ENCODE assay signal across 9 cellular contexts in the genomic region with DNA sequence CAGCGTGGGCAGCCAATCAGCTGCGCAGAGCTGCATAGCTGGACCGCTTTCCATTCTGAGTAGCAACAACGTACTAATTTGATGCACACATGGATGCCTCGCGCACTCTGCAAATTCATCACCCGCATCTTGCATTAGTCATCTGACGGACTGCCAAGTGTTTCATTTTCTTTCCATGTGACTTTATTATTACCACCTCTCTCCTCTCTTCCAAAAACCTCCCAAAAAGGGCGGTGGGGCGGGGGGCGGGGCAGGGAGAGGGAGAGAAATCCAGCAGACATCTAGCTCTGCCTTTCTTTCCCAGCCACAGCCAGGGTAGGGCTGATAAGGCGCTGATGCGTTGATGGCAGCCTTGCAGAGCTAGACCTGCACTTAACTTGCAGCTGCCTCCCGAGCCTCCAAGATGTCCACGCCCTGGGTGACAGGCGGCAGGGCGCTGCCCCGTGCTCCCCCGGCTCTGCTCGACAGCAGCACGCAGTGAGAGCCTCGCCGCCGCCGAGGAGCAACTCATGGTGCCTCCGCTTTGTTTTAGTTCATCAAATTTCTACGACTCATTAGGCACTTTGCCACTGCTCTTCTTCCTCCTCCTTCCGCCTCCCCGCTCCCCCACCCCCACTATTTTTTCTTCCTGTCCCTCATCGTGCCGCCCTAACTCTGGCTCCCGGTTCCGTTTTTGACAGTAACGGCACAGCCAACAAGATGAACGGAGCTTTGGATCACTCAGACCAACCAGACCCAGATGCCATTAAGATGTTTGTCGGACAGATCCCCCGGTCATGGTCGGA.
A peak's percentile ranks its signal among the peaks of the same experiment; 100 is the strongest.
DNase-seq lines count a peak whose midpoint lies in the region; ATAC-seq and TF ChIP-seq lines count a peak whose summit lies in the region.
"Had no signal": no experiment of that assay in that cellular context is flagged by ENCODE, and none has a peak within 500 bp of the region (broad histone marks: within the 10 kb centered on the region; RNA-seq: fewer than 3 reads in every experiment).

No MANE protein-coding gene starts in this region.

- peaks cover 0 to 82% (median 47%) of the 10 kb centered on the region in 9 donors for H3K4me1 ChIP-seq in heart right ventricle

- no peak overlapping the region for H3K4me3 Mint-ChIP-seq in activated naive CD8-positive, alpha-beta T cell treated with anti-CD3 and anti-CD28 coated beads, Interleukin-2, amount 10 ng/mL, durations not matched to agents 7 days and 5 days
- peak overlapping the region; percentile 75 for H3K4me3 Mint-ChIP-seq in progenitor cell of endocrine pancreas (ENCODE audit: low read depth)
- H3K4me3 Mint-ChIP-seq: dendritic cell treated with granulocyte-macrophage colony-stimulating factor and Interleukin-4, amounts not matched to agents 40 ng/mL and 50 ng/mL, for 4 days had no signal

- TF ChIP-seq CTCF in heart right ventricle (IDR thresholded peaks at IDR 0.05): no peak
- no peak for TF ChIP-seq CTCF in progenitor cell of endocrine pancreas (IDR thresholded peaks at IDR 0.05; ENCODE audit: unreplicated experiment)

- in situ Hi-C loops in SK-MEL-5 (cut with HindIII; ENCODE audit: low pct_unique_long_range_greater_than_20kb, low sequenced_read_pairs): no loop called here

- WGBS in heart right ventricle, 2 donors: 0% methylated on average over 38 of the region's 38 CpGs

- H3K27ac Mint-ChIP-seq in activated naive CD8-positive, alpha-beta T cell treated with anti-CD3 and anti-CD28 coated beads, Interleukin-2, amount 10 ng/mL, durations not matched to agents 7 days and 5 days: peak overlapping the region; percentile 99
- no peak overlapping the region for H3K27ac Mint-ChIP-seq in progenitor cell of endocrine pancreas
- H3K27ac Mint-ChIP-seq: dendritic cell treated with granulocyte-macrophage colony-stimulating factor and Interleukin-4, amounts not matched to agents 40 ng/mL and 50 ng/mL, for 4 days had no signal

- intact Hi-C loops in heart right ventricle (cut with DNase I): loop anchor here in 3 of 10 donors (5.0 to 10.0 kb wide), 8 partner anchors 48 to 140 kb away; no protein-coding TSS in a partner anchor

- no peaks in the 10 kb centered on the region for H3K27me3 Mint-ChIP-seq in activated naive CD8-positive, alpha-beta T cell treated with anti-CD3 and anti-CD28 coated beads, Interleukin-2, amount 10 ng/mL, durations not matched to agents 7 days and 5 days
- H3K27me3 Mint-ChIP-seq in progenitor cell of endocrine pancreas: peaks cover 51% of the 10 kb centered on the region
- H3K27me3 Mint-ChIP-seq: dendritic cell treated with granulocyte-macrophage colony-stimulating factor and Interleukin-4, amounts not matched to agents 40 ng/mL and 50 ng/mL, for 4 days had no signal

- no peaks in the 10 kb centered on the region for H3K27me3 ChIP-seq in heart right ventricle

- H3K36me3 Mint-ChIP-seq in activated naive CD8-positive, alpha-beta T cell treated with anti-CD3 and anti-CD28 coated beads, Interleukin-2, amount 10 ng/mL, durations not matched to agents 7 days and 5 days: peaks cover 14% of the 10 kb centered on the region
- no peaks in the 10 kb centered on the region for H3K36me3 Mint-ChIP-seq in progenitor cell of endocrine pancreas (ENCODE audit: insufficient read depth)

- H3K27ac ChIP-seq in heart right ventricle: peak overlapping the region; percentile 49 to 97 (median 86)

- ATAC-seq in HG02981 (IDR thresholded peaks at IDR 0.05; ENCODE audit: unreplicated experiment) (peak; percentile 16), heart right ventricle (peak; percentile 46 to 85 (median 70)), GM18498 (IDR thresholded peaks at IDR 0.05; ENCODE audit: unreplicated experiment) (no peak)
- ATAC-seq in activated naive CD8-positive, alpha-beta T cell treated with anti-CD3 and anti-CD28 coated beads, Interleukin-2, amount 10 ng/mL, durations not matched to agents 7 days and 5 days (ENCODE audit: low read depth): peak; percentile 24

- POLR2A ChIA-PET in activated naive CD8-positive, alpha-beta T cell treated with anti-CD3 and anti-CD28 coated beads, Interleukin-2, amount 10 ng/mL, durations not matched to agents 7 days and 5 days (lab: Charles Lee): interaction anchor here (0.6 to 18.3 kb wide), 26 partner anchors 13 to 920 kb away, joined by 3 to 996 read pairs (median 4); partner anchors contain the start of gene CELF2

- no peaks in the 10 kb centered on the region for H3K36me3 ChIP-seq in heart right ventricle

- H3K9me3 ChIP-seq in heart right ventricle: no peaks in the 10 kb centered on the region

- no peaks in the 10 kb centered on the region for H3K9me3 Mint-ChIP-seq in activated naive CD8-positive, alpha-beta T cell treated with anti-CD3 and anti-CD28 coated beads, Interleukin-2, amount 10 ng/mL, durations not matched to agents 7 days and 5 days
- H3K9me3 Mint-ChIP-seq in progenitor cell of endocrine pancreas (ENCODE audit: low read depth): peaks cover 9% of the 10 kb centered on the region
- H3K9me3 Mint-ChIP-seq: dendritic cell treated with granulocyte-macrophage colony-stimulating factor and Interleukin-4, amounts not matched to agents 40 ng/mL and 50 ng/mL, for 4 days had no signal

- H3K4me3 ChIP-seq in GM08714 (ENCODE audit: low read length) (peak overlapping the region; percentile 90), heart right ventricle (peak overlapping the region; percentile 36 to 80 (median 68))

- peak; percentile 80 for DNase-seq in SK-MEL-5 (ENCODE audit: low read depth, low spot score)
- DNase-seq in activated naive CD8-positive, alpha-beta T cell treated with anti-CD3 and anti-CD28 coated beads, Interleukin-2, amount 10 ng/mL, durations not matched to agents 7 days and 5 days: peak; percentile 73
- peak; percentile 67 to 72 for DNase-seq in heart right ventricle
- no peak for DNase-seq in progenitor cell of endocrine pancreas (ENCODE audit: low spot score, unreplicated experiment)
- no peak for DNase-seq in NCI-H510A (lab: John Stamatoyannopoulos, UW)

- peaks cover 41% of the 10 kb centered on the region for H3K4me1 Mint-ChIP-seq in activated naive CD8-positive, alpha-beta T cell treated with anti-CD3 and anti-CD28 coated beads, Interleukin-2, amount 10 ng/mL, durations not matched to agents 7 days and 5 days
- H3K4me1 Mint-ChIP-seq in progenitor cell of endocrine pancreas (ENCODE audit: low read depth): peaks cover 8% of the 10 kb centered on the region

Comparison
In these comparisons a context has a peak if more than half of its experiments do, and no peak if none do; other contexts are left out.
1. DNase-seq: peak in SK-MEL-5 (single experiment), activated naive CD8-positive, alpha-beta T cell treated with anti-CD3 and anti-CD28 coated beads, Interleukin-2, amount 10 ng/mL, durations not matched to agents 7 days and 5 days (single experiment) and heart right ventricle (2 of 2); none in progenitor cell of endocrine pancreas (single experiment) and NCI-H510A (single experiment).